Comparison of ENCODE assay signal across 1 cellular context in genomic region chr21:35106246-35106835, GRCh38.
TF ChIP-seq lines count a peak whose summit lies in the region.

No MANE protein-coding gene starts in this region.

TF ChIP-seq in K562, 482 proteins besides CTCF, POLR2A, EP300 and RAD21 (continued from another document and continues in another):
- TF ChIP-seq ZNF644 (tag; IDR thresholded peaks at IDR 0.05; ENCODE audit: low read depth) (peak; percentile 73; the same call in 1 of the 2 replicates), SIRT6 (IDR thresholded peaks at IDR 0.05; ENCODE audit: low read depth, low read length) (no peak), NBN (IDR thresholded peaks at IDR 0.05; ENCODE audit: low read depth) (peak; percentile 96), ZNF197 (CRISPR knock-in tag; IDR thresholded peaks at IDR 0.05; ENCODE audit: low read depth) (peak; percentile 65; the same call in 1 of the 2 replicates), NFXL1 (CRISPR knock-in tag; IDR thresholded peaks at IDR 0.05) (no peak), ZC3H8 (IDR thresholded peaks at IDR 0.05) (0 out of 2 replicates have a peak, but pooled peaks have one; percentile 60), MYC (IDR thresholded peaks at IDR 0.05; ENCODE audit: low read depth, low read length) (peak; percentile 95), MYC (CRISPR knock-in tag; IDR thresholded peaks at IDR 0.05; ENCODE audit: borderline replicate concordance, low read depth) (0 out of 2 replicates have a peak, but pooled peaks have one; percentile 30), KLF1 (tag; IDR thresholded peaks at IDR 0.05) (no peak), GATAD2B (IDR thresholded peaks at IDR 0.05; ENCODE audit: borderline replicate concordance) (peak; percentile 95), RNF219 (CRISPR knock-in tag; IDR thresholded peaks at IDR 0.05) (no peak), PPARD (CRISPR knock-in tag; IDR thresholded peaks at IDR 0.05) (no peak), NR4A1 (CRISPR knock-in tag; IDR thresholded peaks at IDR 0.05) (no peak), NR4A1 (tag; IDR thresholded peaks at IDR 0.05) (0 out of 2 replicates have a peak, but pooled peaks have one; percentile 54), ZFPM2 (CRISPR knock-in tag; IDR thresholded peaks at IDR 0.05) (no peak), FOXM1 (IDR thresholded peaks at IDR 0.05; ENCODE audit: low read depth) (peak; percentile 76), FOXM1 (CRISPR knock-in tag; IDR thresholded peaks at IDR 0.05; ENCODE audit: low read depth) (no peak), FOXA3 (CRISPR knock-in tag; conservative IDR thresholded peaks at IDR 0.05 in 1 of 2, IDR thresholded peaks at IDR 0.05 in 1 of 2) (peak; percentile 48 to 64; a peak in 2 of 4 replicates), CBFA2T3 (IDR thresholded peaks at IDR 0.05) (peak; percentile 97), IRF1 (CRISPR knock-in tag; IDR thresholded peaks at IDR 0.05; ENCODE audit: borderline replicate concordance) (no peak), TBL1XR1 (IDR thresholded peaks at IDR 0.05; ENCODE audit: low read length in 2 of 2) (peak; percentile 83 to 86), GTF2F1 (IDR thresholded peaks at IDR 0.05; ENCODE audit: low read depth, low read length) (no peak), ZNF766 (CRISPR knock-in tag; conservative IDR thresholded peaks at IDR 0.05) (peak; percentile 96), TAF7 (tag; IDR thresholded peaks at IDR 0.05) (no peak), STAT5A (IDR thresholded peaks at IDR 0.05; ENCODE audit: borderline replicate concordance, low read length) (peak; percentile 97), PYGO2 (tag; IDR thresholded peaks at IDR 0.05) (0 out of 2 replicates have a peak, but pooled peaks have one; percentile 57), GTF3C2 (IDR thresholded peaks at IDR 0.05; ENCODE audit: borderline replicate concordance, extremely low read depth, insufficient read length) (no peak), SMARCC2 (IDR thresholded peaks at IDR 0.05; ENCODE audit: low read depth) (peak; percentile 82), ADNP (tag; IDR thresholded peaks at IDR 0.05) (peak; percentile 82; the same call in 1 of the 2 replicates), POU5F1 (IDR thresholded peaks at IDR 0.05; ENCODE audit: borderline replicate concordance, low read depth, low read length, partially characterized antibody) (no peak), NFRKB (IDR thresholded peaks at IDR 0.05; ENCODE audit: low read depth) (no peak; the same call in 1 of the 2 replicates), ZNF696 (CRISPR knock-in tag; conservative IDR thresholded peaks at IDR 0.05) (no peak), ZBTB12 (CRISPR knock-in tag; IDR thresholded peaks at IDR 0.05) (peak; percentile 76), MTA1 (IDR thresholded peaks at IDR 0.05; ENCODE audit: borderline replicate concordance) (peak; percentile 76), SMC3 (conservative IDR thresholded peaks at IDR 0.05; ENCODE audit: insufficient read depth, low read depth, low read length) (no peak), MLLT1 (IDR thresholded peaks at IDR 0.05) (peak in 1 of 2 experiments; percentile 60; a peak in 2 of 4 replicates), ZNF589 (CRISPR knock-in tag; IDR thresholded peaks at IDR 0.05; ENCODE audit: low read depth) (peak; percentile 93), U2AF2 (optimal IDR thresholded peaks at IDR 0.05; ENCODE audit: low read depth, low read length) (no peak), ZNF780A (CRISPR knock-in tag; IDR thresholded peaks at IDR 0.05) (no peak), PRMT5 (CRISPR knock-in tag; IDR thresholded peaks at IDR 0.05) (no peak), NR2C2 (CRISPR knock-in tag; IDR thresholded peaks at IDR 0.05) (peak; percentile 59; the same call in 1 of the 2 replicates), NR2C2 (tag; IDR thresholded peaks at IDR 0.05) (peak; percentile 66; the same call in 1 of the 2 replicates), RUNX1 (IDR thresholded peaks at IDR 0.05; ENCODE audit: low read depth) (peak; percentile 65; the same call in 1 of the 2 replicates), ZKSCAN3 (CRISPR knock-in tag; IDR thresholded peaks at IDR 0.05) (no peak), ZBTB17 (CRISPR knock-in tag; IDR thresholded peaks at IDR 0.05) (0 out of 2 replicates have a peak, but pooled peaks have one; percentile 60), BRD9 (IDR thresholded peaks at IDR 0.05; ENCODE audit: low read depth, partially characterized antibody) (peak; percentile 80), ZNF79 (CRISPR knock-in tag; IDR thresholded peaks at IDR 0.05; ENCODE audit: low read depth) (peak; percentile 23; the same call in 1 of the 2 replicates)
- TF ChIP-seq, protein P1, sequence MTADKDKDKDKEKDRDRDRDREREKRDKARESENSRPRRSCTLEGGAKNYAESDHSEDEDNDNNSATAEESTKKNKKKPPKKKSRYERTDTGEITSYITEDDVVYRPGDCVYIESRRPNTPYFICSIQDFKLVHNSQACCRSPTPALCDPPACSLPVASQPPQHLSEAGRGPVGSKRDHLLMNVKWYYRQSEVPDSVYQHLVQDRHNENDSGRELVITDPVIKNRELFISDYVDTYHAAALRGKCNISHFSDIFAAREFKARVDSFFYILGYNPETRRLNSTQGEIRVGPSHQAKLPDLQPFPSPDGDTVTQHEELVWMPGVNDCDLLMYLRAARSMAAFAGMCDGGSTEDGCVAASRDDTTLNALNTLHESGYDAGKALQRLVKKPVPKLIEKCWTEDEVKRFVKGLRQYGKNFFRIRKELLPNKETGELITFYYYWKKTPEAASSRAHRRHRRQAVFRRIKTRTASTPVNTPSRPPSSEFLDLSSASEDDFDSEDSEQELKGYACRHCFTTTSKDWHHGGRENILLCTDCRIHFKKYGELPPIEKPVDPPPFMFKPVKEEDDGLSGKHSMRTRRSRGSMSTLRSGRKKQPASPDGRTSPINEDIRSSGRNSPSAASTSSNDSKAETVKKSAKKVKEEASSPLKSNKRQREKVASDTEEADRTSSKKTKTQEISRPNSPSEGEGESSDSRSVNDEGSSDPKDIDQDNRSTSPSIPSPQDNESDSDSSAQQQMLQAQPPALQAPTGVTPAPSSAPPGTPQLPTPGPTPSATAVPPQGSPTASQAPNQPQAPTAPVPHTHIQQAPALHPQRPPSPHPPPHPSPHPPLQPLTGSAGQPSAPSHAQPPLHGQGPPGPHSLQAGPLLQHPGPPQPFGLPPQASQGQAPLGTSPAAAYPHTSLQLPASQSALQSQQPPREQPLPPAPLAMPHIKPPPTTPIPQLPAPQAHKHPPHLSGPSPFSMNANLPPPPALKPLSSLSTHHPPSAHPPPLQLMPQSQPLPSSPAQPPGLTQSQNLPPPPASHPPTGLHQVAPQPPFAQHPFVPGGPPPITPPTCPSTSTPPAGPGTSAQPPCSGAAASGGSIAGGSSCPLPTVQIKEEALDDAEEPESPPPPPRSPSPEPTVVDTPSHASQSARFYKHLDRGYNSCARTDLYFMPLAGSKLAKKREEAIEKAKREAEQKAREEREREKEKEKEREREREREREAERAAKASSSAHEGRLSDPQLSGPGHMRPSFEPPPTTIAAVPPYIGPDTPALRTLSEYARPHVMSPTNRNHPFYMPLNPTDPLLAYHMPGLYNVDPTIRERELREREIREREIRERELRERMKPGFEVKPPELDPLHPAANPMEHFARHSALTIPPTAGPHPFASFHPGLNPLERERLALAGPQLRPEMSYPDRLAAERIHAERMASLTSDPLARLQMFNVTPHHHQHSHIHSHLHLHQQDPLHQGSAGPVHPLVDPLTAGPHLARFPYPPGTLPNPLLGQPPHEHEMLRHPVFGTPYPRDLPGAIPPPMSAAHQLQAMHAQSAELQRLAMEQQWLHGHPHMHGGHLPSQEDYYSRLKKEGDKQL (CRISPR knock-in tag; IDR thresholded peaks at IDR 0.05; ENCODE audit: borderline replicate concordance): no peak
- TF ChIP-seq, protein P2, sequence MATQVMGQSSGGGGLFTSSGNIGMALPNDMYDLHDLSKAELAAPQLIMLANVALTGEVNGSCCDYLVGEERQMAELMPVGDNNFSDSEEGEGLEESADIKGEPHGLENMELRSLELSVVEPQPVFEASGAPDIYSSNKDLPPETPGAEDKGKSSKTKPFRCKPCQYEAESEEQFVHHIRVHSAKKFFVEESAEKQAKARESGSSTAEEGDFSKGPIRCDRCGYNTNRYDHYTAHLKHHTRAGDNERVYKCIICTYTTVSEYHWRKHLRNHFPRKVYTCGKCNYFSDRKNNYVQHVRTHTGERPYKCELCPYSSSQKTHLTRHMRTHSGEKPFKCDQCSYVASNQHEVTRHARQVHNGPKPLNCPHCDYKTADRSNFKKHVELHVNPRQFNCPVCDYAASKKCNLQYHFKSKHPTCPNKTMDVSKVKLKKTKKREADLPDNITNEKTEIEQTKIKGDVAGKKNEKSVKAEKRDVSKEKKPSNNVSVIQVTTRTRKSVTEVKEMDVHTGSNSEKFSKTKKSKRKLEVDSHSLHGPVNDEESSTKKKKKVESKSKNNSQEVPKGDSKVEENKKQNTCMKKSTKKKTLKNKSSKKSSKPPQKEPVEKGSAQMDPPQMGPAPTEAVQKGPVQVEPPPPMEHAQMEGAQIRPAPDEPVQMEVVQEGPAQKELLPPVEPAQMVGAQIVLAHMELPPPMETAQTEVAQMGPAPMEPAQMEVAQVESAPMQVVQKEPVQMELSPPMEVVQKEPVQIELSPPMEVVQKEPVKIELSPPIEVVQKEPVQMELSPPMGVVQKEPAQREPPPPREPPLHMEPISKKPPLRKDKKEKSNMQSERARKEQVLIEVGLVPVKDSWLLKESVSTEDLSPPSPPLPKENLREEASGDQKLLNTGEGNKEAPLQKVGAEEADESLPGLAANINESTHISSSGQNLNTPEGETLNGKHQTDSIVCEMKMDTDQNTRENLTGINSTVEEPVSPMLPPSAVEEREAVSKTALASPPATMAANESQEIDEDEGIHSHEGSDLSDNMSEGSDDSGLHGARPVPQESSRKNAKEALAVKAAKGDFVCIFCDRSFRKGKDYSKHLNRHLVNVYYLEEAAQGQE (CRISPR knock-in tag; IDR thresholded peaks at IDR 0.05; ENCODE audit: low read depth): no peak
- TF ChIP-seq, protein P3, sequence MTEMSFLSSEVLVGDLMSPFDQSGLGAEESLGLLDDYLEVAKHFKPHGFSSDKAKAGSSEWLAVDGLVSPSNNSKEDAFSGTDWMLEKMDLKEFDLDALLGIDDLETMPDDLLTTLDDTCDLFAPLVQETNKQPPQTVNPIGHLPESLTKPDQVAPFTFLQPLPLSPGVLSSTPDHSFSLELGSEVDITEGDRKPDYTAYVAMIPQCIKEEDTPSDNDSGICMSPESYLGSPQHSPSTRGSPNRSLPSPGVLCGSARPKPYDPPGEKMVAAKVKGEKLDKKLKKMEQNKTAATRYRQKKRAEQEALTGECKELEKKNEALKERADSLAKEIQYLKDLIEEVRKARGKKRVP (CRISPR knock-in tag; IDR thresholded peaks at IDR 0.05): no peak; the same call in 1 of the 2 replicates
